Comparison of ENCODE assay signal across 8 cellular contexts in genomic region chr15:77966540-77967290, GRCh38.
DNase-seq lines count a peak whose midpoint lies in the region; ATAC-seq and TF ChIP-seq lines count a peak whose summit lies in the region.

No MANE protein-coding gene starts in this region.

- ATAC-seq in Right ventricle myocardium inferior (peak; percentile 73), aorta (ENCODE audit: low FRiP score) (peak; percentile 90), HG03354 (IDR thresholded peaks at IDR 0.05; ENCODE audit: poor library complexity, severe bottlenecking, unreplicated experiment) (no peak)

- no peaks in the 10 kb centered on the region for H3K36me3 Mint-ChIP-seq in neural crest cell (ENCODE audit: low read depth)

- H2AFZ ChIP-seq in fibroblast of lung (ENCODE audit: low read length), result no peak overlapping the region

- TF ChIP-seq CTCF in fibroblast of lung (conservative IDR thresholded peaks at IDR 0.05 in 1 of 2, IDR thresholded peaks at IDR 0.05 in 1 of 2; ENCODE audit: low read depth in 1 of 2, low read length in 2 of 2) (peak; percentile 89), neural crest cell (conservative IDR thresholded peaks at IDR 0.05) (peak; percentile 82)

- intact Hi-C loops in Right ventricle myocardium inferior (cut with DNase I) (loop anchor here (2.0 to 5.0 kb wide), 2 partner anchors 36 to 142 kb away; no protein-coding TSS in a partner anchor), cardiac septum (cut with DNase I) (loop anchor here (1.0 to 10.0 kb wide), 3 partner anchors 41 to 458 kb away; no protein-coding TSS in a partner anchor), aorta (cut with DNase I) (loop anchor here in 1 of 2 donors (2.0 to 10.0 kb wide), 2 partner anchors 142 to 228 kb away; no protein-coding TSS in a partner anchor)

- no peaks in the 10 kb centered on the region for H4K20me1 ChIP-seq in fibroblast of lung (ENCODE audit: control insufficient read depth, extremely low read depth, insufficient read depth, low read length)

- no peak overlapping the region for H3K4me2 ChIP-seq in fibroblast of lung (ENCODE audit: extremely low read depth, insufficient read depth, low read length)

- H3K27me3 Mint-ChIP-seq in neural crest cell (ENCODE audit: low read depth), result peaks cover 9% of the 10 kb centered on the region

- peaks cover 5% of the 10 kb centered on the region for H3K27me3 ChIP-seq in fibroblast of lung (ENCODE audit: control insufficient read depth, insufficient read depth, low read length)
- no peaks in the 10 kb centered on the region for H3K27me3 ChIP-seq in aorta (ENCODE audit: control insufficient read depth in 1 of 2, insufficient read depth in 2 of 2, low read length in 1 of 2)

- DNase-seq in Right ventricle myocardium inferior (ENCODE audit: missing footprints), result no peak
- DNase-seq in cardiac septum (ENCODE audit: low spot score), result no peak
- DNase-seq in NCI-H446 treated with DMSO at 0.1 percent for 48 hours (lab: John Stamatoyannopoulos, UW), result peak; percentile 0
- DNase-seq in activated T-cell treated with anti-CD3 and anti-CD28 coated beads, Interleukin-2, amount 50 U/mL, for 1 hour, result peak; percentile 53
- peak; percentile 40 to 66 for DNase-seq in fibroblast of lung (ENCODE audit: low read depth in 2 of 2)
- peak; percentile 64 for DNase-seq in neural crest cell (ENCODE audit: low read depth, low spot score)
- DNase-seq in aorta, result no peak

- H3K27ac ChIP-seq in fibroblast of lung (ENCODE audit: insufficient read depth, low read length) (no peak overlapping the region), aorta (ENCODE audit: low read depth in 1 of 2, low read length in 2 of 2) (no peak overlapping the region)

- no peaks in the 10 kb centered on the region for H3K4me1 Mint-ChIP-seq in neural crest cell

- H3K36me3 ChIP-seq in fibroblast of lung (ENCODE audit: control insufficient read depth, insufficient read depth, low read length) (no peaks in the 10 kb centered on the region), aorta (ENCODE audit: control insufficient read depth in 1 of 2, insufficient read depth in 2 of 2, low read length in 1 of 2) (no peaks in the 10 kb centered on the region)

- H3K4me3 Mint-ChIP-seq in neural crest cell, result no peak overlapping the region

- no peaks in the 10 kb centered on the region for H3K9me3 ChIP-seq in fibroblast of lung (ENCODE audit: control insufficient read depth, insufficient read depth, low read depth, low read length)
- H3K9me3 ChIP-seq in aorta (ENCODE audit: control insufficient read depth, low read length), result no peaks in the 10 kb centered on the region

- H3K4me3 ChIP-seq in fibroblast of lung (replicated peaks in 1 of 4; ENCODE audit: control extremely low read depth in 1 of 4, insufficient read depth in 1 of 4, low read depth in 3 of 4, low read length in 4 of 4) (no peak overlapping the region), aorta (ENCODE audit: low read length in 2 of 2) (no peak overlapping the region)

- whole genome bisulfite sequencing in aorta, 2 donors, result 2 to 4% methylated on average over 4 of the region's 4 CpGs

- H3K4me1 ChIP-seq in fibroblast of lung (ENCODE audit: control insufficient read depth, extremely low read depth, insufficient read depth, low read length), result no peaks in the 10 kb centered on the region
- H3K4me1 ChIP-seq in aorta (ENCODE audit: control insufficient read depth in 1 of 2, insufficient read depth in 2 of 2, low read length in 2 of 2), result no peaks in the 10 kb centered on the region

- no peaks in the 10 kb centered on the region for H3K79me2 ChIP-seq in fibroblast of lung (ENCODE audit: control insufficient read depth, insufficient read depth, low read length)

- no peak overlapping the region for H3K27ac Mint-ChIP-seq in neural crest cell (ENCODE audit: unreplicated experiment)

- peaks cover 2% of the 10 kb centered on the region for H3K9me3 Mint-ChIP-seq in neural crest cell

- no peak overlapping the region for H3K9ac ChIP-seq in fibroblast of lung (ENCODE audit: insufficient read depth, low read length)

Comparison
In these comparisons a context has a peak if more than half of its experiments do, and no peak if none do; other contexts are left out.
1. DNase-seq: peak in NCI-H446 treated with DMSO at 0.1 percent for 48 hours (single experiment), activated T-cell treated with anti-CD3 and anti-CD28 coated beads, Interleukin-2, amount 50 U/mL, for 1 hour (single experiment), fibroblast of lung (2 of 2) and neural crest cell (single experiment); none in Right ventricle myocardium inferior (single experiment), cardiac septum (single experiment) and aorta (0 of 2).